In genomic region chr22:49324527-49325491, GRCh38 we compare ENCODE assay signal across 22 cellular contexts.
DNase-seq lines count a peak whose midpoint lies in the region; ATAC-seq, FAIRE-seq and TF ChIP-seq lines count a peak whose summit lies in the region.
"Had no signal": no experiment of that assay in that cellular context is flagged by ENCODE, and none has a peak within 500 bp of the region (broad histone marks: within the 10 kb centered on the region; RNA-seq: fewer than 3 reads in every experiment).

No MANE protein-coding gene starts in this region.

- no peaks in the 10 kb centered on the region for H3K4me1 ChIP-seq in DND-41 (ENCODE audit: insufficient read depth, low read length)
- no peaks in the 10 kb centered on the region for H3K4me1 ChIP-seq in small intestine (ENCODE audit: control insufficient read depth in 2 of 2, insufficient read depth in 1 of 2, low read depth in 1 of 2, low read length in 1 of 2)
- no peaks in the 10 kb centered on the region for H3K4me1 ChIP-seq in SJCRH30

- WGBS in small intestine, 3 donors = 73 to 83% (median 81%) methylated on average over 29 of the region's 29 CpGs

- no peaks in the 10 kb centered on the region; the same call in 1 of the 2 replicates for H4K20me1 ChIP-seq in DND-41 (ENCODE audit: insufficient read depth, low read length)

- H3K9me3 ChIP-seq in DND-41 (ENCODE audit: insufficient read depth, low read length, severe bottlenecking) (peaks cover 3% of the 10 kb centered on the region), small intestine (ENCODE audit: control insufficient read depth, low read depth) (no peaks in the 10 kb centered on the region), SJCRH30 (replicated peaks) (no peaks in the 10 kb centered on the region)

- H3K4me2 ChIP-seq in DND-41 (ENCODE audit: insufficient read depth, low read length) = no peak overlapping the region

- peaks cover 0 to 1% of the 10 kb centered on the region in 2 donors for H3K9me3 Mint-ChIP-seq in effector memory CD8-positive, alpha-beta T cell
- H3K9me3 Mint-ChIP-seq in activated T-helper 1 cell treated with anti-CD3 and anti-CD28 coated beads, Interleukin-12 subunit alpha, Interleukin-12 subunit beta, Interleukin-2, Interleukin-4 antibody, amounts not matched to agents 30 ng/mL and 10 ng/mL and 1 ng/mL, durations not matched to agents 14 hours and 24 hours and 36 hours = no peaks in the 10 kb centered on the region

- ATAC-seq in DND-41 (ENCODE audit: insufficient read depth, low read depth) (peak; percentile 66), HG02885 (IDR thresholded peaks at IDR 0.05; ENCODE audit: poor library complexity, unreplicated experiment) (no peak)
- ATAC-seq in effector memory CD8-positive, alpha-beta T cell (replicated peaks) = peak; percentile 90
- ATAC-seq: activated naive CD4-positive, alpha-beta T cell treated with anti-CD3 and anti-CD28 coated beads, Interleukin-2, amount 50 U/mL, for 72 hours; GM12878; K562; left ventricle myocardium superior had no signal

- H3K27ac Mint-ChIP-seq in effector memory CD8-positive, alpha-beta T cell = peak overlapping the region in 1 of 2 donors; percentile 14
- H3K27ac Mint-ChIP-seq in activated T-helper 1 cell treated with anti-CD3 and anti-CD28 coated beads, Interleukin-12 subunit alpha, Interleukin-12 subunit beta, Interleukin-2, Interleukin-4 antibody, amounts not matched to agents 30 ng/mL and 10 ng/mL and 1 ng/mL, durations not matched to agents 14 hours and 24 hours and 36 hours = no peak overlapping the region
- H3K27ac Mint-ChIP-seq: activated naive CD4-positive, alpha-beta T cell treated with anti-CD3 and anti-CD28 coated beads, Interleukin-2, amount 50 U/mL, for 72 hours; B cell had no signal

- TF ChIP-seq CTCF in DND-41 (IDR thresholded peaks at IDR 0.05; ENCODE audit: borderline replicate concordance, extremely low read depth, low read length, poor library complexity, severe bottlenecking) = no peak

- H3K27me3 ChIP-seq in DND-41 (ENCODE audit: insufficient read depth, low read length, poor library complexity) (peaks cover 21% of the 10 kb centered on the region), H7 (ENCODE audit: control insufficient read depth, insufficient read depth, low read length) (no peaks in the 10 kb centered on the region), small intestine (ENCODE audit: control insufficient read depth in 2 of 2, insufficient read depth in 2 of 2, low read length in 2 of 2) (no peaks in the 10 kb centered on the region), SJCRH30 (peaks cover 30% of the 10 kb centered on the region)

- peaks cover 0 to 8% of the 10 kb centered on the region in 2 donors for H3K4me1 Mint-ChIP-seq in effector memory CD8-positive, alpha-beta T cell (ENCODE audit: low read depth in 2 of 2)
- H3K4me1 Mint-ChIP-seq in activated T-helper 1 cell treated with anti-CD3 and anti-CD28 coated beads, Interleukin-12 subunit alpha, Interleukin-12 subunit beta, Interleukin-2, Interleukin-4 antibody, amounts not matched to agents 30 ng/mL and 10 ng/mL and 1 ng/mL, durations not matched to agents 14 hours and 24 hours and 36 hours (ENCODE audit: low read depth) = no peaks in the 10 kb centered on the region
- H3K4me1 Mint-ChIP-seq: B cell had no signal

- FAIRE-seq in small intestine (lab: Jason Lieb, UNC) = no peak
- FAIRE-seq: D721Med, frontal cortex, G401.6, GM12878, K562 had no signal

- intact Hi-C loops in activated T-helper 1 cell treated with anti-CD3 and anti-CD28 coated beads, Interleukin-12 subunit alpha, Interleukin-12 subunit beta, Interleukin-2, Interleukin-4 antibody, amounts not matched to agents 30 ng/mL and 10 ng/mL and 1 ng/mL, durations not matched to agents 14 hours and 24 hours and 36 hours (cut with micrococcal nuclease) = no loop called here

- H3K9ac ChIP-seq in DND-41 (ENCODE audit: low read depth, low read length) = no peak overlapping the region

- H3K79me2 ChIP-seq in DND-41 (ENCODE audit: insufficient read depth, low read length) = no peaks in the 10 kb centered on the region

- H3K4me3 Mint-ChIP-seq in effector memory CD8-positive, alpha-beta T cell = peak overlapping the region in 1 of 2 donors; percentile 45
- H3K4me3 Mint-ChIP-seq in activated T-helper 1 cell treated with anti-CD3 and anti-CD28 coated beads, Interleukin-12 subunit alpha, Interleukin-12 subunit beta, Interleukin-2, Interleukin-4 antibody, amounts not matched to agents 30 ng/mL and 10 ng/mL and 1 ng/mL, durations not matched to agents 14 hours and 24 hours and 36 hours = no peak overlapping the region
- H3K4me3 Mint-ChIP-seq: B cell had no signal

- H3K4me3 ChIP-seq in DND-41 (ENCODE audit: low read depth in 1 of 2, low read length in 2 of 2) (no peak overlapping the region), H7 (ENCODE audit: insufficient read depth, low read depth, low read length) (no peak overlapping the region), small intestine (ENCODE audit: low read depth in 1 of 2, low read length in 2 of 2) (no peak overlapping the region), SJCRH30 (no peak overlapping the region)
- H3K4me3 ChIP-seq: GM12878, K562 had no signal

- H3K36me3 ChIP-seq in DND-41 (ENCODE audit: insufficient read depth, low read length) (no peaks in the 10 kb centered on the region), H7 (replicated peaks; ENCODE audit: control insufficient read depth, insufficient read depth, low read length) (no peaks in the 10 kb centered on the region), small intestine (ENCODE audit: control insufficient read depth in 2 of 2, insufficient read depth in 2 of 2, low read length in 2 of 2) (no peaks in the 10 kb centered on the region), SJCRH30 (no peaks in the 10 kb centered on the region)

- H2AFZ ChIP-seq in DND-41 (ENCODE audit: low read depth, low read length) = no peak overlapping the region

- no peaks in the 10 kb centered on the region for H3K36me3 Mint-ChIP-seq in effector memory CD8-positive, alpha-beta T cell (ENCODE audit: insufficient read depth)
- H3K36me3 Mint-ChIP-seq in activated T-helper 1 cell treated with anti-CD3 and anti-CD28 coated beads, Interleukin-12 subunit alpha, Interleukin-12 subunit beta, Interleukin-2, Interleukin-4 antibody, amounts not matched to agents 30 ng/mL and 10 ng/mL and 1 ng/mL, durations not matched to agents 14 hours and 24 hours and 36 hours (ENCODE audit: low read depth) = no peaks in the 10 kb centered on the region

- peaks cover 32 to 59% of the 10 kb centered on the region in 2 donors for H3K27me3 Mint-ChIP-seq in effector memory CD8-positive, alpha-beta T cell
- peaks cover 5% of the 10 kb centered on the region for H3K27me3 Mint-ChIP-seq in activated T-helper 1 cell treated with anti-CD3 and anti-CD28 coated beads, Interleukin-12 subunit alpha, Interleukin-12 subunit beta, Interleukin-2, Interleukin-4 antibody, amounts not matched to agents 30 ng/mL and 10 ng/mL and 1 ng/mL, durations not matched to agents 14 hours and 24 hours and 36 hours (ENCODE audit: insufficient read depth)

- DNase-seq in DND-41 = peak; percentile 13
- DNase-seq in H7 = peak; percentile 29
- peak in 2 of 3 experiments; percentile 5 to 15 for DNase-seq in effector memory CD8-positive, alpha-beta T cell
- DNase-seq in small intestine = peak; percentile 15
- no peak for DNase-seq in activated T-helper 1 cell treated with anti-CD3 and anti-CD28 coated beads, Interleukin-12 subunit alpha, Interleukin-12 subunit beta, Interleukin-2, Interleukin-4 antibody, amounts not matched to agents 30 ng/mL and 10 ng/mL and 1 ng/mL, durations not matched to agents 14 hours and 24 hours and 36 hours (ENCODE audit: low spot score)
- DNase-seq in SJCRH30 = no peak
- DNase-seq: cortex of kidney; left ventricle myocardium superior; NCI-H1048; NCI-H2081; NCI-H510A; occipital lobe; SHP77; stimulated activated CD4-positive, alpha-beta T cell treated with anti-CD3 and anti-CD28 coated beads, Interleukin-2, amount 100 ng/mL, for 24 hours had no signal

- H3K27ac ChIP-seq in DND-41 (ENCODE audit: low read length) (no peak overlapping the region), small intestine (ENCODE audit: low read depth in 1 of 2, low read length in 1 of 2) (no peak overlapping the region), SJCRH30 (no peak overlapping the region)

Comparison
In these comparisons a context has a peak if more than half of its experiments do, and no peak if none do; other contexts are left out.
1. DNase-seq: peak in DND-41 (single experiment), H7 (single experiment), effector memory CD8-positive, alpha-beta T cell (2 of 3) and small intestine (single experiment); none in activated T-helper 1 cell treated with anti-CD3 and anti-CD28 coated beads, Interleukin-12 subunit alpha, Interleukin-12 subunit beta, Interleukin-2, Interleukin-4 antibody, amounts not matched to agents 30 ng/mL and 10 ng/mL and 1 ng/mL, durations not matched to agents 14 hours and 24 hours and 36 hours (single experiment) and SJCRH30 (0 of 2).